8 cellular contexts compared by ENCODE assay signal in genomic region chr4:145098675-145099037, GRCh38. TPM values are rescaled to one million over a fixed set of nuclear protein-coding genes. Genes with fewer than 3 reads are reported as not detected.
A peak's percentile ranks its signal among the peaks of the same experiment; 100 is the strongest.
DNase-seq lines count a peak whose midpoint lies in the region; ATAC-seq and TF ChIP-seq lines count a peak whose summit lies in the region.

No MANE protein-coding gene starts in this region.

- no peak for TF ChIP-seq CTCF in nephron progenitor cell (IDR thresholded peaks at IDR 0.05)

- peaks cover 24% of the 10 kb centered on the region for H3K36me3 Mint-ChIP-seq in nephron progenitor cell (ENCODE audit: low read depth)

- peaks cover 2% of the 10 kb centered on the region for H3K9me3 ChIP-seq in thymus (ENCODE audit: control insufficient read depth)

- H3K4me1 Mint-ChIP-seq in nephron progenitor cell, result peaks cover 19% of the 10 kb centered on the region

- peak overlapping the region; percentile 96 for H3K27ac ChIP-seq in thymus (ENCODE audit: low read depth)

- H3K27me3 ChIP-seq in thymus (ENCODE audit: control insufficient read depth, insufficient read depth), result no peaks in the 10 kb centered on the region

- DNase-seq in NCI-H2171 treated with DMSO at 0.1 percent for 48 hours (lab: John Stamatoyannopoulos, UW) (peak; percentile 27), NCI-H2171 (lab: John Stamatoyannopoulos, UW) (no peak), NCI-H146 (lab: John Stamatoyannopoulos, UW) (peak; percentile 36), fibroblast of gingiva (ENCODE audit: low read depth) (peak; percentile 49), nephron progenitor cell (no peak)
- peak; percentile 41 for DNase-seq in activated CD8-positive, alpha-beta memory T cell treated with anti-CD3 and anti-CD28 coated beads, Interleukin-2, amount 50 U/mL, for 4 hours

- ATAC-seq in HG02610 (IDR thresholded peaks at IDR 0.05; ENCODE audit: unreplicated experiment), result peak; percentile 22

- WGBS in thymus, result under 1% methylated on average over 9 of the region's 9 CpGs

- H3K4me3 Mint-ChIP-seq in nephron progenitor cell, result peak overlapping the region; percentile 94

- peak overlapping the region; percentile 100 for H3K27ac Mint-ChIP-seq in nephron progenitor cell

- H3K36me3 ChIP-seq in thymus (ENCODE audit: control insufficient read depth, insufficient read depth), result peaks cover 10% of the 10 kb centered on the region

- H3K27me3 Mint-ChIP-seq in nephron progenitor cell (ENCODE audit: low read depth, poor library complexity), result no peaks in the 10 kb centered on the region

- H3K9me3 Mint-ChIP-seq in nephron progenitor cell, result peaks cover 19% of the 10 kb centered on the region

- H3K4me1 ChIP-seq in thymus (ENCODE audit: control insufficient read depth, insufficient read depth, low read length), result peaks cover 3% of the 10 kb centered on the region

- peak overlapping the region; percentile 82 for H3K4me3 ChIP-seq in thymus (ENCODE audit: low read length)

RNA-seq across cellular contexts. Expression of gene ABCE1, which starts 0.5 kb away (rescaled TPM):
- 36.2 TPM for polyA plus RNA-seq in thymus

RNA-seq across cellular contexts. Expression of gene ANAPC10, which starts 0.7 kb away (rescaled TPM):
- polyA plus RNA-seq in thymus, result 31.1 TPM

Comparison
In these comparisons a context has a peak if more than half of its experiments do, and no peak if none do; other contexts are left out.
1. DNase-seq: peak in NCI-H2171 treated with DMSO at 0.1 percent for 48 hours (single experiment), NCI-H146 (single experiment), activated CD8-positive, alpha-beta memory T cell treated with anti-CD3 and anti-CD28 coated beads, Interleukin-2, amount 50 U/mL, for 4 hours (single experiment) and fibroblast of gingiva (single experiment); none in NCI-H2171 (single experiment) and nephron progenitor cell (single experiment).